20 cellular contexts compared by ENCODE assay signal in genomic region chr18:48125724-48126123, GRCh38.
A peak's percentile ranks its signal among the peaks of the same experiment; 100 is the strongest.
DNase-seq lines count a peak whose midpoint lies in the region; ATAC-seq and TF ChIP-seq lines count a peak whose summit lies in the region.
"Had no signal": no experiment of that assay in that cellular context is flagged by ENCODE, and none has a peak within 500 bp of the region (broad histone marks: within the 10 kb centered on the region; RNA-seq: fewer than 3 reads in every experiment).

No MANE protein-coding gene starts in this region.

- TF ChIP-seq CTCF in WERI-Rb-1 (IDR thresholded peaks at IDR 0.05; ENCODE audit: low read depth, low read length), result no peak
- no peak for TF ChIP-seq CTCF in left lung (IDR thresholded peaks at IDR 0.05)

- H3K4me1 ChIP-seq in left lung, result no peaks in the 10 kb centered on the region
- H3K4me1 ChIP-seq: A549 had no signal

- H3K27me3 ChIP-seq in WERI-Rb-1 (ENCODE audit: insufficient read depth, low read depth, severe bottlenecking) (no peaks in the 10 kb centered on the region), left lung (no peaks in the 10 kb centered on the region)

- no peaks in the 10 kb centered on the region for H3K36me3 ChIP-seq in WERI-Rb-1
- no peaks in the 10 kb centered on the region for H3K36me3 ChIP-seq in left lung

- no peaks in the 10 kb centered on the region for H3K9me3 Mint-ChIP-seq in activated CD8-positive, alpha-beta memory T cell treated with anti-CD3 and anti-CD28 coated beads, Interleukin-2, amount 10 ng/mL, durations not matched to agents 7 days and 5 days (ENCODE audit: low read depth)
- H3K9me3 Mint-ChIP-seq in stimulated activated effector memory CD8-positive, alpha-beta T cell treated with anti-CD3 and anti-CD28 coated beads, Interleukin-12 subunit alpha, Interleukin-12 subunit beta, amount 100 ng/mL, for 72 hours, result no peaks in the 10 kb centered on the region
- H3K9me3 Mint-ChIP-seq: CD8-positive, alpha-beta T cell had no signal

- peak overlapping the region; percentile 86; the same call in 1 of the 2 replicates for H3K27ac ChIP-seq in WERI-Rb-1
- H3K27ac ChIP-seq in left lung, result no peak overlapping the region
- H3K27ac ChIP-seq: A549, SK-N-MC had no signal

- H3K9me3 ChIP-seq in WERI-Rb-1 (ENCODE audit: severe bottlenecking) (no peaks in the 10 kb centered on the region), left lung (no peaks in the 10 kb centered on the region)
- H3K9me3 ChIP-seq: A549 had no signal

- CTCF ChIA-PET in activated CD8-positive, alpha-beta memory T cell treated with anti-CD3 and anti-CD28 coated beads, Interleukin-2, amount 10 ng/mL, durations not matched to agents 7 days and 5 days (lab: Charles Lee), result no interaction called here

- peak; percentile 45 for DNase-seq in activated CD8-positive, alpha-beta memory T cell treated with anti-CD3 and anti-CD28 coated beads, Interleukin-2, amount 10 ng/mL, durations not matched to agents 7 days and 5 days
- DNase-seq in activated CD8-positive, alpha-beta memory T cell treated with anti-CD3 and anti-CD28 coated beads, Interleukin-2, amount 50 U/mL, for 48 hours, result no peak
- DNase-seq in WERI-Rb-1 (no peak), left lung (no peak), NCI-H510A (lab: John Stamatoyannopoulos, UW) (no peak), epidermal melanocyte (ENCODE audit: insufficient read length, low spot score) (no peak)
- DNase-seq in stimulated activated effector memory CD8-positive, alpha-beta T cell treated with anti-CD3 and anti-CD28 coated beads, Interleukin-12 subunit alpha, Interleukin-12 subunit beta, amount 100 ng/mL, for 72 hours (ENCODE audit: low spot score in 2 of 2), result no peak
- DNase-seq: Calu3; CD8-positive, alpha-beta T cell; H7; KG1; NCI-H1105 treated with DMSO at 0.1 percent for 48 hours; NCI-H1694; NCI-H2107; NCI-H748 treated with DMSO at 0.1 percent for 48 hours; NK-92 treated with Interleukin-12 subunit alpha and Interleukin-12 subunit beta, amount 100 ng/mL, for 24 hours; SHP77 had no signal

- peaks cover 34% of the 10 kb centered on the region for H3K27me3 Mint-ChIP-seq in activated CD8-positive, alpha-beta memory T cell treated with anti-CD3 and anti-CD28 coated beads, Interleukin-2, amount 10 ng/mL, durations not matched to agents 7 days and 5 days

- H3K36me3 Mint-ChIP-seq in activated CD8-positive, alpha-beta memory T cell treated with anti-CD3 and anti-CD28 coated beads, Interleukin-2, amount 10 ng/mL, durations not matched to agents 7 days and 5 days, result no peaks in the 10 kb centered on the region
- H3K36me3 Mint-ChIP-seq in stimulated activated effector memory CD8-positive, alpha-beta T cell treated with anti-CD3 and anti-CD28 coated beads, Interleukin-12 subunit alpha, Interleukin-12 subunit beta, amount 100 ng/mL, for 72 hours, result no peaks in the 10 kb centered on the region
- H3K36me3 Mint-ChIP-seq: CD8-positive, alpha-beta T cell had no signal

- no peak overlapping the region for H3K27ac Mint-ChIP-seq in activated CD8-positive, alpha-beta memory T cell treated with anti-CD3 and anti-CD28 coated beads, Interleukin-2, amount 10 ng/mL, durations not matched to agents 7 days and 5 days
- H3K27ac Mint-ChIP-seq in stimulated activated effector memory CD8-positive, alpha-beta T cell treated with anti-CD3 and anti-CD28 coated beads, Interleukin-12 subunit alpha, Interleukin-12 subunit beta, amount 100 ng/mL, for 72 hours, result peak overlapping the region; percentile 77
- H3K27ac Mint-ChIP-seq: CD8-positive, alpha-beta T cell had no signal

- intact Hi-C loops in left lung (cut with DNase I), result no loop called here

- ATAC-seq in activated CD8-positive, alpha-beta memory T cell treated with anti-CD3 and anti-CD28 coated beads, Interleukin-2, amount 10 ng/mL, durations not matched to agents 7 days and 5 days, result no peak
- peak; percentile 65 for ATAC-seq in left lung
- ATAC-seq in stimulated activated effector memory CD8-positive, alpha-beta T cell treated with anti-CD3 and anti-CD28 coated beads, Interleukin-12 subunit alpha, Interleukin-12 subunit beta, amount 100 ng/mL, for 72 hours, result no peak
- no peak for ATAC-seq in HG03045 (IDR thresholded peaks at IDR 0.05; ENCODE audit: unreplicated experiment)
- ATAC-seq: A549; CD8-positive, alpha-beta T cell had no signal

- H3K4me3 ChIP-seq in WERI-Rb-1 (ENCODE audit: low read depth, low read length), result no peak overlapping the region
- H3K4me3 ChIP-seq in left lung, result no peak overlapping the region
- H3K4me3 ChIP-seq: A549, SK-N-MC had no signal

- peaks cover 29% of the 10 kb centered on the region for H3K4me1 Mint-ChIP-seq in activated CD8-positive, alpha-beta memory T cell treated with anti-CD3 and anti-CD28 coated beads, Interleukin-2, amount 10 ng/mL, durations not matched to agents 7 days and 5 days
- H3K4me1 Mint-ChIP-seq in stimulated activated effector memory CD8-positive, alpha-beta T cell treated with anti-CD3 and anti-CD28 coated beads, Interleukin-12 subunit alpha, Interleukin-12 subunit beta, amount 100 ng/mL, for 72 hours, result peaks cover 20% of the 10 kb centered on the region

- H3K4me3 Mint-ChIP-seq in activated CD8-positive, alpha-beta memory T cell treated with anti-CD3 and anti-CD28 coated beads, Interleukin-2, amount 10 ng/mL, durations not matched to agents 7 days and 5 days, result no peak overlapping the region
- H3K4me3 Mint-ChIP-seq in stimulated activated effector memory CD8-positive, alpha-beta T cell treated with anti-CD3 and anti-CD28 coated beads, Interleukin-12 subunit alpha, Interleukin-12 subunit beta, amount 100 ng/mL, for 72 hours, result no peak overlapping the region
- H3K4me3 Mint-ChIP-seq: CD8-positive, alpha-beta T cell had no signal
